ENCODE assay signal across 22 cellular contexts in the genomic region with DNA sequence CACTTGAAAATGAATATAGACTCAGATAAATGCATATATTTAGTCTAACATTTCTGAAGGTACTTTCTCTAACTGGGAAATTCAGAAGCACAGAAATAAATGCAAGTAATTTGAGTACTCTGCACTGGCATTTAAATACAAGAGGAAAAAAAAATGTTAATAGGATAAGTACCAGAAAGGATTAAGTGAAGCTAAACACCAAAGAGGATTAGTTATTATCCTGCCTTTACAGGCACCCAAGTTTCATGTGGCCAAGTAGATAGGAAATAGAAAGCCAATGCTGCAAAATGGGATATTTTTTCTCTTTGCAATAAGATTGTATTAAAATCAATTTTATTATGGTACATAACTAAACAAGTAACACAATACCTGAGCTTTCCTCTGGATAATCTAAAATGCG.
"Had no signal": no experiment of that assay in that cellular context is flagged by ENCODE, and none has a peak within 500 bp of the region (broad histone marks: within the 10 kb centered on the region; RNA-seq: fewer than 3 reads in every experiment).

No MANE protein-coding gene starts in this region.

- ATAC-seq: left cardiac atrium; left lobe of liver; left ventricle myocardium superior; lower lobe of right lung; naive thymus-derived CD8-positive, alpha-beta T cell; psoas muscle; right lobe of liver; stimulated activated memory B cell treated with anti-CD40 and anti-IgM and Interleukin-4, amounts not matched to agents 10 μg/mL and 1 μg/mL and 100 μg/mL, for 72 hours; stimulated activated naive CD8-positive, alpha-beta T cell treated with anti-CD3 and anti-CD28 coated beads, Interleukin-15, amount 100 ng/mL, for 72 hours had no signal

- FAIRE-seq: keratinocyte had no signal

- DNase-seq: hippocampal formation; kidney glomerular epithelial cell; left cardiac atrium; left ventricle myocardium superior; lower lobe of right lung; mammary epithelial cell; mesenchymal stem cell; naive thymus-derived CD8-positive, alpha-beta T cell; occipital lobe; psoas muscle; right lobe of liver; stimulated activated CD4-positive, alpha-beta T cell treated with anti-CD3 and anti-CD28 coated beads, Interleukin-1b, Interleukin-23, amount 100 ng/mL, for 48 hours; stimulated activated CD4-positive, alpha-beta T cell treated with anti-CD3 and anti-CD28 coated beads, Interleukin-2, amount 100 ng/mL, for 48 hours; stimulated activated CD4-positive, alpha-beta T cell treated with anti-CD3 and anti-CD28 coated beads, Interleukin-4, amount 100 ng/mL, for 4 hours; stimulated activated CD8-positive, alpha-beta memory T cell treated with anti-CD3 and anti-CD28 coated beads, Interleukin-4, amount 100 ng/mL, for 48 hours; stimulated activated naive CD4-positive, alpha-beta T cell treated with Interleukin-2 at 50 U/mL for 16 hours; stimulated activated naive CD8-positive, alpha-beta T cell treated with anti-CD3 and anti-CD28 coated beads, Interleukin-15, amount 100 ng/mL, for 72 hours; substantia nigra; uterus had no signal
